ENCODE assay signal across 8 cellular contexts in genomic region chr5:72178910-72179815, GRCh38.
DNase-seq lines count a peak whose midpoint lies in the region; ATAC-seq and TF ChIP-seq lines count a peak whose summit lies in the region.

No MANE protein-coding gene starts in this region.

- no peak for ATAC-seq in GM18505 (IDR thresholded peaks at IDR 0.05; ENCODE audit: unreplicated experiment)
- no peak for ATAC-seq in GM18511 (IDR thresholded peaks at IDR 0.05; ENCODE audit: unreplicated experiment)
- no peak for ATAC-seq in GM21786 (IDR thresholded peaks at IDR 0.05; ENCODE audit: unreplicated experiment)

- H3K27me3 ChIP-seq in ectodermal cell (ENCODE audit: control insufficient read depth, insufficient read depth, low read length, poor library complexity, severe bottlenecking): no peaks in the 10 kb centered on the region
- no peaks in the 10 kb centered on the region for H3K27me3 ChIP-seq in uterus

- H3K4me1 ChIP-seq in ectodermal cell (ENCODE audit: control insufficient read depth, insufficient read depth, low read length): peaks cover 70% of the 10 kb centered on the region
- H3K4me1 ChIP-seq in uterus: no peaks in the 10 kb centered on the region

- H3K27ac ChIP-seq in ectodermal cell (ENCODE audit: insufficient read depth, low read depth, low read length, poor library complexity, severe bottlenecking) (peak overlapping the region; percentile 98), uterus (peak overlapping the region; percentile 83 to 84)

- no peaks in the 10 kb centered on the region for H3K9me3 ChIP-seq in ectodermal cell (ENCODE audit: control insufficient read depth, low read length)
- H3K9me3 ChIP-seq in uterus: no peaks in the 10 kb centered on the region

- H3K36me3 ChIP-seq in ectodermal cell (ENCODE audit: control insufficient read depth, insufficient read depth, low read length) (peaks cover 6% of the 10 kb centered on the region), uterus (no peaks in the 10 kb centered on the region)

- WGBS in ectodermal cell, 2 experiments: 29 to 37% methylated on average over 29 of the region's 29 CpGs

- intact Hi-C loops in uterus (cut with DNase I; ENCODE audit: low total_unique reads): no loop called here

- no peak for TF ChIP-seq CTCF in uterus (IDR thresholded peaks at IDR 0.05)

- DNase-seq in activated gamma-delta T cell (lab: John Stamatoyannopoulos, UW) (peak; percentile 4), activated gamma-delta T cell treated with Interleukin-2 at 50 U/mL for 16 hours (no peak), mucosa of gallbladder (ENCODE audit: low spot score) (peak; percentile 61), uterus (peak; percentile 78 to 82)

- peak overlapping the region; percentile 14 for H3K4me3 ChIP-seq in ectodermal cell (ENCODE audit: insufficient read depth, low read depth, low read length)
- H3K4me3 ChIP-seq in uterus: peak overlapping the region; percentile 14 to 27

- no peak for TF ChIP-seq POLR2A in uterus (IDR thresholded peaks at IDR 0.05)
- no peak for TF ChIP-seq POLR2A in GM18505 (IDR thresholded peaks at IDR 0.05; ENCODE audit: borderline replicate concordance, extremely low read depth, insufficient read depth, insufficient read length)
